Comparison of ENCODE assay signal across 16 cellular contexts in the genomic region with DNA sequence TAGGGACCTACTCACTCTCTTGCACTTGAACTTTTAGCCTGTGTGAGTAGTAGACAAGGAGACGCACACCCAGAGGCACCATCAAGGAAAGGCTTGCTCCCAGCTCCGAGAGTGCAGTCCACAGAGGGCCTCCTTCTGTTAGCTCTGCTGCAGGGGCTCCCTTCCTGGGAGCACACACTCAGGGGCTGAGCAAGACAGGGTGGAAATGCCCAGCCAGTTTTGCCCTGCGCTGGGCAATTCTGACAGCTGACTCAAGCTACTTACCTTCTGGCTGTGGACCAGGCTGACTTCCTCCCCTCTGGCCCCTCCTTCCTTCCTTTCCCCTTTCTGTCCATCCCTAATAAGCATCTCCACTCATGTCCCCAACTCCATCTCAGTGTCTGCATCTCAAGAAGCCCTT.
"Had no signal": no experiment of that assay in that cellular context is flagged by ENCODE, and none has a peak within 500 bp of the region (broad histone marks: within the 10 kb centered on the region; RNA-seq: fewer than 3 reads in every experiment).

No MANE protein-coding gene starts in this region.

- H3K27ac ChIP-seq: epithelial cell of prostate, gastroesophageal sphincter, prostate gland, right lobe of liver, spleen had no signal

- H3K4me3 ChIP-seq: gastroesophageal sphincter, lung, prostate gland, right lobe of liver, spleen had no signal

- H3K36me3 ChIP-seq: gastroesophageal sphincter, prostate gland, right lobe of liver, spleen had no signal

- H3K4me1 ChIP-seq: right lobe of liver had no signal

- DNase-seq: activated CD4-positive, CD25-positive, alpha-beta regulatory T cell; activated naive CD4-positive, alpha-beta T cell treated with anti-CD3 and anti-CD28 coated beads, Interleukin-2, amount 10 ng/mL, durations not matched to agents 7 days and 5 days; central memory CD4-positive, alpha-beta T cell; cortex of kidney; effector CD8-positive, alpha-beta T cell; kidney glomerular epithelial cell; occipital lobe; spleen; stimulated activated CD4-positive, alpha-beta T cell treated with anti-CD3 and anti-CD28 coated beads, Interleukin-1b, Interleukin-23, amount 100 ng/mL, for 48 hours; stimulated activated naive B cell treated with anti-CD40 and anti-IgM and Interleukin-4, amounts not matched to agents 10 μg/mL and 1 μg/mL and 100 μg/mL, for 72 hours had no signal

- H3K9me3 ChIP-seq: gastroesophageal sphincter, prostate gland, right lobe of liver, spleen had no signal

- H3K9me3 Mint-ChIP-seq: activated naive CD4-positive, alpha-beta T cell treated with anti-CD3 and anti-CD28 coated beads, Interleukin-2, amount 10 ng/mL, durations not matched to agents 7 days and 5 days; naive thymus-derived CD4-positive, alpha-beta T cell; stimulated activated naive B cell treated with anti-CD40 and anti-IgM and Interleukin-4, amounts not matched to agents 10 μg/mL and 1 μg/mL and 100 μg/mL, for 72 hours had no signal

- H3K27me3 ChIP-seq: right lobe of liver had no signal

- H3K4me3 Mint-ChIP-seq: activated naive CD4-positive, alpha-beta T cell treated with anti-CD3 and anti-CD28 coated beads, Interleukin-2, amount 10 ng/mL, durations not matched to agents 7 days and 5 days; naive thymus-derived CD4-positive, alpha-beta T cell; stimulated activated naive B cell treated with anti-CD40 and anti-IgM and Interleukin-4, amounts not matched to agents 10 μg/mL and 1 μg/mL and 100 μg/mL, for 72 hours had no signal

- H3K36me3 Mint-ChIP-seq: activated naive CD4-positive, alpha-beta T cell treated with anti-CD3 and anti-CD28 coated beads, Interleukin-2, amount 10 ng/mL, durations not matched to agents 7 days and 5 days; naive thymus-derived CD4-positive, alpha-beta T cell; stimulated activated naive B cell treated with anti-CD40 and anti-IgM and Interleukin-4, amounts not matched to agents 10 μg/mL and 1 μg/mL and 100 μg/mL, for 72 hours had no signal

- ATAC-seq: gastroesophageal sphincter; naive thymus-derived CD4-positive, alpha-beta T cell; right lobe of liver; stimulated activated naive B cell treated with anti-CD40 and anti-IgM and Interleukin-4, amounts not matched to agents 10 μg/mL and 1 μg/mL and 100 μg/mL, for 72 hours had no signal

- H3K27ac Mint-ChIP-seq: activated naive CD4-positive, alpha-beta T cell treated with anti-CD3 and anti-CD28 coated beads, Interleukin-2, amount 10 ng/mL, durations not matched to agents 7 days and 5 days; naive thymus-derived CD4-positive, alpha-beta T cell; stimulated activated naive B cell treated with anti-CD40 and anti-IgM and Interleukin-4, amounts not matched to agents 10 μg/mL and 1 μg/mL and 100 μg/mL, for 72 hours had no signal
